ENCODE assay signal across 8 cellular contexts in genomic region chr11:126282742-126283591, GRCh38. TPM values are rescaled to one million over a fixed set of nuclear protein-coding genes. Genes with fewer than 3 reads are reported as not detected.
DNase-seq lines count a peak whose midpoint lies in the region; ATAC-seq and TF ChIP-seq lines count a peak whose summit lies in the region.

Gene TIRAP (plus strand): TSS chr11:126283093. CDS start chr11:126290895, 7,802 bp downstream.

- ATAC-seq in GM21737 (IDR thresholded peaks at IDR 0.05; ENCODE audit: unreplicated experiment): peak; percentile 59
- peak; percentile 56 for ATAC-seq in activated naive CD8-positive, alpha-beta T cell treated with anti-CD3 and anti-CD28 coated beads, Interleukin-2, amount 50 U/mL, for 24 hours
- ATAC-seq in Right ventricle myocardium superior (ENCODE audit: poor library complexity): peak; percentile 96

- H3K27me3 Mint-ChIP-seq in activated naive CD8-positive, alpha-beta T cell treated with anti-CD3 and anti-CD28 coated beads, Interleukin-2, amount 50 U/mL, for 24 hours: no peaks in the 10 kb centered on the region
- H3K27me3 Mint-ChIP-seq in osteocyte (ENCODE audit: unreplicated experiment): no peaks in the 10 kb centered on the region

- H3K4me1 Mint-ChIP-seq in activated naive CD8-positive, alpha-beta T cell treated with anti-CD3 and anti-CD28 coated beads, Interleukin-2, amount 50 U/mL, for 24 hours: peaks cover 57% of the 10 kb centered on the region
- H3K4me1 Mint-ChIP-seq in osteocyte (ENCODE audit: unreplicated experiment): peaks cover 30% of the 10 kb centered on the region

- H3K4me3 Mint-ChIP-seq in activated naive CD8-positive, alpha-beta T cell treated with anti-CD3 and anti-CD28 coated beads, Interleukin-2, amount 50 U/mL, for 24 hours: peak within 1 kb of the TSS; percentile 98
- peak within 1 kb of the TSS; percentile 95 for H3K4me3 Mint-ChIP-seq in osteocyte (ENCODE audit: unreplicated experiment)

- H3K9me3 Mint-ChIP-seq in activated naive CD8-positive, alpha-beta T cell treated with anti-CD3 and anti-CD28 coated beads, Interleukin-2, amount 50 U/mL, for 24 hours: no peaks in the 10 kb centered on the region
- no peaks in the 10 kb centered on the region for H3K9me3 Mint-ChIP-seq in osteocyte (ENCODE audit: unreplicated experiment)

- intact Hi-C loops in Right ventricle myocardium superior (cut with DNase I): no loop called here

- TF ChIP-seq CTCF in osteocyte (IDR thresholded peaks at IDR 0.05): peak; percentile 18

- DNase-seq in EL: peak; percentile 64
- DNase-seq in LHCN-M2 (ENCODE audit: low read depth): peak; percentile 42
- peak; percentile 51 for DNase-seq in T follicular helper cell (ENCODE audit: low read depth)
- DNase-seq in activated naive CD8-positive, alpha-beta T cell treated with anti-CD3 and anti-CD28 coated beads, Interleukin-2, amount 50 U/mL, for 24 hours: peak; percentile 55
- DNase-seq in Right ventricle myocardium superior: peak; percentile 86
- DNase-seq in osteocyte (ENCODE audit: extremely low spot score, unreplicated experiment): peak; percentile 86
- DNase-seq in NK-92 (lab: John Stamatoyannopoulos, UW; ENCODE audit: unreplicated experiment): no peak

- H3K27ac Mint-ChIP-seq in activated naive CD8-positive, alpha-beta T cell treated with anti-CD3 and anti-CD28 coated beads, Interleukin-2, amount 50 U/mL, for 24 hours: peak within 1 kb of the TSS; percentile 96
- H3K27ac Mint-ChIP-seq in osteocyte (ENCODE audit: unreplicated experiment): peak within 1 kb of the TSS; percentile 96

- H3K36me3 Mint-ChIP-seq in activated naive CD8-positive, alpha-beta T cell treated with anti-CD3 and anti-CD28 coated beads, Interleukin-2, amount 50 U/mL, for 24 hours (ENCODE audit: low read depth): peaks cover 7% of the 10 kb centered on the region
- H3K36me3 Mint-ChIP-seq in osteocyte (ENCODE audit: unreplicated experiment): peaks cover 3% of the 10 kb centered on the region

RNA-seq across cellular contexts. Expression of gene TIRAP, which starts in this region (rescaled TPM):
- total RNA-seq in LHCN-M2 (2014; rRNA removed) (5.0 TPM in 2 replicates), Right ventricle myocardium superior (7.2 TPM), osteocyte (10.6 and 11.6 TPM in 2 replicates)
- polyA plus RNA-seq in LHCN-M2 (2012): 5.3 TPM
